In genomic region chr7:44275829-44276570, GRCh38 we compare ENCODE assay signal across 15 cellular contexts. TPM values are rescaled to one million over a fixed set of nuclear protein-coding genes. Genes with fewer than 3 reads are reported as not detected.
A peak's percentile ranks its signal among the peaks of the same experiment; 100 is the strongest.
DNase-seq lines count a peak whose midpoint lies in the region; ATAC-seq, FAIRE-seq and TF ChIP-seq lines count a peak whose summit lies in the region.
"Had no signal": no experiment of that assay in that cellular context is flagged by ENCODE, and none has a peak within 500 bp of the region (broad histone marks: within the 10 kb centered on the region; RNA-seq: fewer than 3 reads in every experiment).

No MANE protein-coding gene starts in this region.

- DNase-seq in H9 = peak; percentile 90
- DNase-seq in SK-N-DZ (ENCODE audit: low spot score) = peak; percentile 83
- DNase-seq in left ventricle myocardium superior = peak; percentile 24
- DNase-seq in trophoblast cell = no peak
- no peak for DNase-seq in NCI-H774 (lab: John Stamatoyannopoulos, UW)
- no peak for DNase-seq in vagina (ENCODE audit: extremely low spot score in 2 of 2)
- DNase-seq in D721Med (ENCODE audit: insufficient read length, low spot score) = no peak
- DNase-seq: activated CD4-positive, alpha-beta T cell treated with anti-CD3 and anti-CD28 coated beads, Interleukin-2, amount 10 ng/mL, durations not matched to agents 7 days and 5 days; activated naive CD4-positive, alpha-beta T cell treated with Interleukin-2 at 50 U/mL for 16 hours; NCI-H2107; stimulated activated CD4-positive, alpha-beta T cell treated with anti-CD3 and anti-CD28 coated beads, Interleukin-2, amount 100 ng/mL, for 24 hours had no signal

- H2BK120ac ChIP-seq in H9 (ENCODE audit: low read depth, low read length, poor library complexity, severe bottlenecking) (no peak overlapping the region), trophoblast cell (ENCODE audit: insufficient read depth, low read length, poor library complexity) (no peak overlapping the region)

- ATAC-seq in left ventricle myocardium superior (no peak), HG03097 (IDR thresholded peaks at IDR 0.05; ENCODE audit: low FRiP score, unreplicated experiment) (no peak)

- H3K9ac ChIP-seq in H9 (ENCODE audit: extremely low read depth, insufficient read length, low read length) (no peak overlapping the region), trophoblast cell (ENCODE audit: low read length) (no peak overlapping the region)

- no peak for TF ChIP-seq POLR2A in vagina (IDR thresholded peaks at IDR 0.05)

- no peak overlapping the region for H2BK12ac ChIP-seq in H9 (ENCODE audit: insufficient read length, low read depth, low read length)
- H2BK12ac ChIP-seq in trophoblast cell (ENCODE audit: low read length) = no peak overlapping the region

- H4K12ac ChIP-seq in trophoblast cell (ENCODE audit: low read depth, low read length) = no peak overlapping the region

- H2AFZ ChIP-seq in H9 (ENCODE audit: low read length) (no peak overlapping the region), trophoblast cell (ENCODE audit: insufficient read depth, low read length, poor library complexity) (no peak overlapping the region)

- H3K4ac ChIP-seq in H9 (ENCODE audit: low read depth, low read length) = no peak overlapping the region
- no peak overlapping the region for H3K4ac ChIP-seq in trophoblast cell (ENCODE audit: low read depth, low read length)

- H3K27ac ChIP-seq in H9 (ENCODE audit: insufficient read length, low read depth, low read length) = no peak overlapping the region
- H3K27ac ChIP-seq in trophoblast cell (ENCODE audit: low read depth, low read length) = no peak overlapping the region
- no peak overlapping the region for H3K27ac ChIP-seq in vagina

- H3K9me3 ChIP-seq in H9 (ENCODE audit: control insufficient read depth, low read depth, low read length) = no peaks in the 10 kb centered on the region
- no peaks in the 10 kb centered on the region for H3K9me3 ChIP-seq in trophoblast cell (ENCODE audit: insufficient read depth, low read depth, low read length)
- H3K9me3 ChIP-seq in vagina = no peaks in the 10 kb centered on the region

- H3K23me2 ChIP-seq in H9 (ENCODE audit: insufficient read length, low read depth, low read length, poor library complexity, severe bottlenecking) = no peaks in the 10 kb centered on the region

- H2BK15ac ChIP-seq in H9 (ENCODE audit: low read depth, low read length) = no peak overlapping the region

- no peak overlapping the region for H2BK5ac ChIP-seq in H9 (ENCODE audit: insufficient read length, low read length)
- H2BK5ac ChIP-seq in trophoblast cell (ENCODE audit: low read depth, low read length, poor library complexity) = no peak overlapping the region

- H3K9me3 Mint-ChIP-seq in H9 = no peaks in the 10 kb centered on the region
- H3K9me3 Mint-ChIP-seq: activated CD4-positive, alpha-beta T cell treated with anti-CD3 and anti-CD28 coated beads, Interleukin-2, amount 10 ng/mL, durations not matched to agents 7 days and 5 days; CD4-positive, alpha-beta T cell; dendritic cell treated with granulocyte-macrophage colony-stimulating factor and Interleukin-4, amounts not matched to agents 40 ng/mL and 50 ng/mL, for 4 days had no signal

- no peaks in the 10 kb centered on the region for H4K20me1 ChIP-seq in H9 (ENCODE audit: control insufficient read depth, insufficient read depth, insufficient read length)

- no peak overlapping the region for H2AK5ac ChIP-seq in H9 (ENCODE audit: insufficient read length, low read length)
- no peak overlapping the region for H2AK5ac ChIP-seq in trophoblast cell (ENCODE audit: low read length)

- H3K4me2 ChIP-seq in H9 (ENCODE audit: insufficient read depth, insufficient read length, low read length) (peak overlapping the region; percentile 45), trophoblast cell (ENCODE audit: low read length) (peak overlapping the region; percentile 37)

- no peaks in the 10 kb centered on the region for H3K79me1 ChIP-seq in H9 (ENCODE audit: insufficient read depth, low read depth, low read length, poor library complexity, severe bottlenecking)
- no peaks in the 10 kb centered on the region for H3K79me1 ChIP-seq in trophoblast cell (ENCODE audit: low read length)

- H3K27ac Mint-ChIP-seq in H9 = peak overlapping the region in 1 of 3 experiments; percentile 74; a peak in 2 of 7 replicates
- H3K27ac Mint-ChIP-seq: activated CD4-positive, alpha-beta T cell treated with anti-CD3 and anti-CD28 coated beads, Interleukin-2, amount 10 ng/mL, durations not matched to agents 7 days and 5 days; CD4-positive, alpha-beta T cell; dendritic cell treated with granulocyte-macrophage colony-stimulating factor and Interleukin-4, amounts not matched to agents 40 ng/mL and 50 ng/mL, for 4 days had no signal

- H3K4me3 ChIP-seq in trophoblast cell (ENCODE audit: low read depth, low read length) (no peak overlapping the region), vagina (no peak overlapping the region)

- peaks cover 3 to 6% of the 10 kb centered on the region in 2 experiments; a peak in 3 of 4 replicates for H3K4me1 Mint-ChIP-seq in H9
- H3K4me1 Mint-ChIP-seq: activated CD4-positive, alpha-beta T cell treated with anti-CD3 and anti-CD28 coated beads, Interleukin-2, amount 10 ng/mL, durations not matched to agents 7 days and 5 days had no signal

- WGBS in H9 (ENCODE audit: extremely low coverage, insufficient read length, low lambda C conversion rate) = no CpG with 5 or more reads among the region's 18 CpGs
- WGBS in trophoblast cell (ENCODE audit: extremely low coverage, insufficient coverage, insufficient read length) = no CpG with 5 or more reads among the region's 18 CpGs

- H3K18ac ChIP-seq in H9 (ENCODE audit: insufficient read length, low read depth, low read length) (no peak overlapping the region), trophoblast cell (ENCODE audit: low read length) (no peak overlapping the region)

- no peak overlapping the region for H3K56ac ChIP-seq in H9 (ENCODE audit: insufficient read length, low read depth, low read length)

- no peak overlapping the region for H2BK20ac ChIP-seq in H9 (ENCODE audit: low read depth, low read length, poor library complexity, severe bottlenecking)

- H3T11ph ChIP-seq in H9 (ENCODE audit: low read length) = no peak overlapping the region

- H3K27me3 ChIP-seq in H9 (ENCODE audit: insufficient read depth, low read length) (no peaks in the 10 kb centered on the region; the same call in 1 of the 2 replicates), trophoblast cell (ENCODE audit: insufficient read depth, low read length) (no peaks in the 10 kb centered on the region), vagina (no peaks in the 10 kb centered on the region)

- no peaks in the 10 kb centered on the region for H3K36me3 Mint-ChIP-seq in H9 (ENCODE audit: insufficient read depth in 1 of 3, low read depth in 3 of 3)

- H3K79me2 ChIP-seq in H9 (ENCODE audit: insufficient read depth, low read length) (no peaks in the 10 kb centered on the region), trophoblast cell (ENCODE audit: control insufficient read depth, insufficient read depth, low read length, poor library complexity) (no peaks in the 10 kb centered on the region)

- peak overlapping the region in 1 of 2 experiments; percentile 65; a peak in 3 of 5 replicates for H3K4me3 Mint-ChIP-seq in H9
- H3K4me3 Mint-ChIP-seq: activated CD4-positive, alpha-beta T cell treated with anti-CD3 and anti-CD28 coated beads, Interleukin-2, amount 10 ng/mL, durations not matched to agents 7 days and 5 days; CD4-positive, alpha-beta T cell; dendritic cell treated with granulocyte-macrophage colony-stimulating factor and Interleukin-4, amounts not matched to agents 40 ng/mL and 50 ng/mL, for 4 days had no signal

- no peaks in the 10 kb centered on the region for H3K36me3 ChIP-seq in trophoblast cell (ENCODE audit: control insufficient read depth in 1 of 2, insufficient read depth in 2 of 2, low read length in 2 of 2)
- no peaks in the 10 kb centered on the region for H3K36me3 ChIP-seq in vagina

- H3K23ac ChIP-seq in H9 (ENCODE audit: insufficient read length, low read depth, low read length) = no peak overlapping the region
- no peak overlapping the region for H3K23ac ChIP-seq in trophoblast cell (ENCODE audit: low read length)

- H3K4me1 ChIP-seq in H9 (ENCODE audit: insufficient read depth, low read length) = no peaks in the 10 kb centered on the region
- no peaks in the 10 kb centered on the region for H3K4me1 ChIP-seq in trophoblast cell (ENCODE audit: control insufficient read depth in 1 of 2, insufficient read depth in 2 of 2, low read length in 2 of 2)
- no peaks in the 10 kb centered on the region for H3K4me1 ChIP-seq in vagina

- peaks cover 77% of the 10 kb centered on the region for H3K27me3 Mint-ChIP-seq in H9 (ENCODE audit: low read depth)
- H3K27me3 Mint-ChIP-seq: activated CD4-positive, alpha-beta T cell treated with anti-CD3 and anti-CD28 coated beads, Interleukin-2, amount 10 ng/mL, durations not matched to agents 7 days and 5 days; CD4-positive, alpha-beta T cell had no signal

- FAIRE-seq in D721Med (lab: Jason Lieb, UNC) = no peak
- FAIRE-seq: HTR-8/SVneo had no signal

- H4K8ac ChIP-seq in H9 (replicated peaks; ENCODE audit: insufficient read length, low read depth, low read length) (no peak overlapping the region), trophoblast cell (ENCODE audit: low read depth, low read length) (no peak overlapping the region)

- TF ChIP-seq CTCF in H9 (conservative IDR thresholded peaks at IDR 0.05) = no peak
- TF ChIP-seq CTCF in vagina (IDR thresholded peaks at IDR 0.05) = no peak
- TF ChIP-seq CTCF in D721Med (IDR thresholded peaks at IDR 0.05; ENCODE audit: insufficient read depth, missing control alignments) = no peak

- intact Hi-C loops in left ventricle myocardium superior (cut with micrococcal nuclease) (no loop called here), vagina (cut with DNase I) (no loop called here)

- no peak overlapping the region for H4K5ac ChIP-seq in H9 (ENCODE audit: insufficient read length, low read depth, low read length)

- H3K14ac ChIP-seq in H9 (ENCODE audit: insufficient read depth, low read length) (no peak overlapping the region; the same call in 1 of the 2 replicates), trophoblast cell (ENCODE audit: low read length) (no peak overlapping the region)

- H4K91ac ChIP-seq in H9 (ENCODE audit: insufficient read length, low read depth, low read length) (no peak overlapping the region), trophoblast cell (ENCODE audit: low read depth, low read length) (no peak overlapping the region)

RNA-seq across cellular contexts. Expression of gene CAMK2B, which starts 49.4 kb away (rescaled TPM):
- 0.17 and 0.24 TPM in 2 replicates for total RNA-seq in H9 (2021)
- polyA plus RNA-seq in SK-N-DZ (2014; cell fraction: cytosol; rRNA removed) = 0.45 and 2.1 TPM in 2 replicates
- polyA plus RNA-seq in SK-N-DZ (2014; cell fraction: nucleus; rRNA removed) = 0.59 and 3.4 TPM in 2 replicates
- total RNA-seq in left ventricle myocardium superior = 98.4 TPM
- 0.08 and 0.19 TPM in 2 replicates for polyA plus RNA-seq in trophoblast cell (2013)
- 3.2 TPM for total RNA-seq in vagina
- total RNA-seq: activated CD4-positive, alpha-beta T cell treated with anti-CD3 and anti-CD28 coated beads, Interleukin-2, amount 10 ng/mL, durations not matched to agents 7 days and 5 days; CD4-positive, alpha-beta T cell had no signal

Comparison
In these comparisons a context has a peak if more than half of its experiments do, and no peak if none do; other contexts are left out.
1. DNase-seq: peak in H9 (single experiment), SK-N-DZ (single experiment) and left ventricle myocardium superior (single experiment); none in trophoblast cell (0 of 2), NCI-H774 (single experiment), vagina (0 of 2) and D721Med (single experiment).
2. RNA of gene CAMK2B, which starts 49.4 kb away (total RNA-seq): 98.4 TPM in left ventricle myocardium superior (single experiment); 3.2 TPM in vagina (single experiment) and 0.17 to 0.24 TPM in H9; every median in the first group is over 10 times any median in the second.